ENCODE assay signal across 26 cellular contexts in genomic region chr7:42747073-42747472, GRCh38.
"Had no signal": no experiment of that assay in that cellular context is flagged by ENCODE, and none has a peak within 500 bp of the region (broad histone marks: within the 10 kb centered on the region; RNA-seq: fewer than 3 reads in every experiment).

No MANE protein-coding gene starts in this region.

- DNase-seq: activated CD4-positive, alpha-beta memory T cell treated with anti-CD3 and anti-CD28 coated beads for 36 hours; activated CD4-positive, alpha-beta T cell treated with anti-CD3 and anti-CD28 coated beads, Interleukin-2, amount 10 ng/mL, durations not matched to agents 24 days and 14 days; activated CD4-positive, CD25-positive, alpha-beta regulatory T cell treated with anti-CD3 and anti-CD28 coated beads, Interleukin-2, amount 50 U/mL, for 72 hours; activated CD8-positive, alpha-beta memory T cell treated with anti-CD3 and anti-CD28 coated beads, Interleukin-2, amount 50 U/mL, for 48 hours; activated gamma-delta T cell; activated naive CD4-positive, alpha-beta T cell treated with anti-CD3 and anti-CD28 coated beads, Interleukin-2, amount 10 ng/mL, durations not matched to agents 7 days and 5 days; activated naive CD8-positive, alpha-beta T cell treated with anti-CD3 and anti-CD28 coated beads, Interleukin-2, amount 10 ng/mL, durations not matched to agents 7 days and 5 days; activated T-cell treated with anti-CD3 and anti-CD28 coated beads, Interleukin-2, amount 50 U/mL, for 24 hours; amniotic stem cell; esophagus squamous epithelium; head of caudate nucleus; hippocampal formation; left cardiac atrium; mammary epithelial cell; midbrain; naive thymus-derived CD4-positive, alpha-beta T cell; occipital lobe; stimulated activated CD4-positive, alpha-beta T cell treated with anti-CD3 and anti-CD28 coated beads, Interleukin-15, amount 100 ng/mL, for 24 hours; stimulated activated CD4-positive, alpha-beta T cell treated with anti-CD3 and anti-CD28 coated beads, Interleukin-2, amount 100 ng/mL, for 24 hours; stimulated activated naive B cell treated with anti-CD40 and anti-IgM and Interleukin-4, amounts not matched to agents 10 μg/mL and 1 μg/mL and 100 μg/mL, for 72 hours; T-helper 17 cell; T1000 had no signal

- H3K27ac ChIP-seq: epithelial cell of prostate, esophagus squamous epithelium, right atrium auricular region, tibial nerve had no signal

- H3K9me3 ChIP-seq: esophagus squamous epithelium, right atrium auricular region had no signal

- FAIRE-seq: keratinocyte had no signal

- H3K36me3 ChIP-seq: esophagus squamous epithelium, right atrium auricular region, tibial nerve had no signal

- H3K4me1 ChIP-seq: right atrium auricular region had no signal

- H3K27me3 ChIP-seq: esophagus squamous epithelium, right atrium auricular region, tibial nerve had no signal

- H3K4me3 ChIP-seq: esophagus squamous epithelium, right atrium auricular region, tibial nerve had no signal
